In genomic region chr7:137874390-137874789, GRCh38 we compare ENCODE assay signal across 12 cellular contexts. TPM values are rescaled to one million over a fixed set of nuclear protein-coding genes. Genes with fewer than 3 reads are reported as not detected.
DNase-seq lines count a peak whose midpoint lies in the region; ATAC-seq and TF ChIP-seq lines count a peak whose summit lies in the region.
"Had no signal": no experiment of that assay in that cellular context is flagged by ENCODE, and none has a peak within 500 bp of the region (broad histone marks: within the 10 kb centered on the region; RNA-seq: fewer than 3 reads in every experiment).

No MANE protein-coding gene starts in this region.

- H3K4me1 Mint-ChIP-seq in activated T-cell treated with anti-CD3 and anti-CD28 coated beads, Interleukin-2, amount 50 U/mL, for 24 hours (ENCODE audit: low read depth), result peaks cover 29% of the 10 kb centered on the region
- H3K4me1 Mint-ChIP-seq in activated T-cell treated with anti-CD3 and anti-CD28 coated beads, Interleukin-2, amount 50 U/mL, for 4 hours (ENCODE audit: low read depth), result peaks cover 6% of the 10 kb centered on the region
- peaks cover 52% of the 10 kb centered on the region for H3K4me1 Mint-ChIP-seq in WTC11

- H3K9me3 Mint-ChIP-seq in activated T-cell treated with anti-CD3 and anti-CD28 coated beads, Interleukin-2, amount 50 U/mL, for 24 hours, result no peaks in the 10 kb centered on the region
- no peaks in the 10 kb centered on the region for H3K9me3 Mint-ChIP-seq in activated T-cell treated with anti-CD3 and anti-CD28 coated beads, Interleukin-2, amount 50 U/mL, for 4 hours
- peaks cover 4% of the 10 kb centered on the region for H3K9me3 Mint-ChIP-seq in WTC11

- CTCF ChIA-PET in WTC11 (lab: Charles Lee), result interaction anchor here (0.7 to 1.4 kb wide), 3 partner anchors 12 to 218 kb away, joined by 3 to 5 read pairs (median 3); no protein-coding TSS in a partner anchor

- peaks cover 0 to 64% of the 10 kb centered on the region in 2 donors for H3K4me1 ChIP-seq in right atrium auricular region
- H3K4me1 ChIP-seq in stomach, result peaks cover 0 to 57% (median 29%) of the 10 kb centered on the region in 4 donors

- H3K36me3 ChIP-seq in right atrium auricular region, result peaks cover under 1% of the 10 kb centered on the region
- peaks cover 14 to 70% (median 57%) of the 10 kb centered on the region in 4 donors for H3K36me3 ChIP-seq in stomach

- peak overlapping the region; percentile 47 for H3K27ac Mint-ChIP-seq in activated T-cell treated with anti-CD3 and anti-CD28 coated beads, Interleukin-2, amount 50 U/mL, for 24 hours
- H3K27ac Mint-ChIP-seq in WTC11, result no peak overlapping the region

- H3K36me3 Mint-ChIP-seq in activated T-cell treated with anti-CD3 and anti-CD28 coated beads, Interleukin-2, amount 50 U/mL, for 24 hours (ENCODE audit: low read depth), result peaks cover 74% of the 10 kb centered on the region
- peaks cover 29% of the 10 kb centered on the region for H3K36me3 Mint-ChIP-seq in activated T-cell treated with anti-CD3 and anti-CD28 coated beads, Interleukin-2, amount 50 U/mL, for 4 hours (ENCODE audit: insufficient read depth)
- peaks cover 34% of the 10 kb centered on the region for H3K36me3 Mint-ChIP-seq in WTC11

- WGBS in stomach, 5 donors, result 56 to 73% (median 71%) methylated on average over 4 of the region's 4 CpGs

- TF ChIP-seq EP300 in stomach (IDR thresholded peaks at IDR 0.05), result no peak

- H3K4me3 Mint-ChIP-seq in activated T-cell treated with anti-CD3 and anti-CD28 coated beads, Interleukin-2, amount 50 U/mL, for 24 hours, result no peak overlapping the region
- H3K4me3 Mint-ChIP-seq in activated T-cell treated with anti-CD3 and anti-CD28 coated beads, Interleukin-2, amount 50 U/mL, for 4 hours, result no peak overlapping the region
- no peak overlapping the region for H3K4me3 Mint-ChIP-seq in WTC11

- intact Hi-C loops in stomach (cut with DNase I; ENCODE audit: low total_unique reads), result no loop called here

- DNase-seq in activated T-cell treated with anti-CD3 and anti-CD28 coated beads, Interleukin-2, amount 50 U/mL, for 24 hours, result no peak
- no peak for DNase-seq in activated T-cell treated with anti-CD3 and anti-CD28 coated beads, Interleukin-2, amount 50 U/mL, for 4 hours
- DNase-seq in amniotic epithelial cell (ENCODE audit: low read depth) (peak; percentile 97), right atrium auricular region (ENCODE audit: low spot score) (no peak), stomach (no peak), NCI-H2107 treated with DMSO at 0.1 percent for 48 hours (lab: John Stamatoyannopoulos, UW; ENCODE audit: unreplicated experiment) (no peak), WTC11 (ENCODE audit: low spot score) (no peak)
- DNase-seq: activated effector memory CD4-positive, alpha-beta T cell treated with Interleukin-2 at 50 U/mL for 16 hours; effector CD8-positive, alpha-beta T cell had no signal

- POLR2A ChIA-PET in WTC11 (lab: Charles Lee), result no interaction called here

- ATAC-seq in activated T-cell treated with anti-CD3 and anti-CD28 coated beads, Interleukin-2, amount 50 U/mL, for 4 hours, result no peak
- no peak for ATAC-seq in HG02759 (IDR thresholded peaks at IDR 0.05; ENCODE audit: unreplicated experiment)
- ATAC-seq in WTC11, result no peak

- no peaks in the 10 kb centered on the region for H3K27me3 Mint-ChIP-seq in activated T-cell treated with anti-CD3 and anti-CD28 coated beads, Interleukin-2, amount 50 U/mL, for 24 hours
- H3K27me3 Mint-ChIP-seq in activated T-cell treated with anti-CD3 and anti-CD28 coated beads, Interleukin-2, amount 50 U/mL, for 4 hours (ENCODE audit: low read depth), result no peaks in the 10 kb centered on the region
- H3K27me3 Mint-ChIP-seq in WTC11 (ENCODE audit: low read depth), result no peaks in the 10 kb centered on the region

- TF ChIP-seq CTCF in right atrium auricular region (IDR thresholded peaks at IDR 0.05) (no peak), stomach (IDR thresholded peaks at IDR 0.05) (no peak), WTC11 (IDR thresholded peaks at IDR 0.05) (no peak)

- TF ChIP-seq POLR2A in stomach (IDR thresholded peaks at IDR 0.05), result no peak

- peak overlapping the region; percentile 82 to 89 for H3K27ac ChIP-seq in right atrium auricular region
- peak overlapping the region in 3 of 5 donors; percentile 12 to 50 (median 37) for H3K27ac ChIP-seq in stomach
- H3K27ac ChIP-seq: C4-2B had no signal

- H3K27me3 ChIP-seq in right atrium auricular region (no peaks in the 10 kb centered on the region), stomach (no peaks in the 10 kb centered on the region)

- H3K4me3 ChIP-seq in right atrium auricular region (no peak overlapping the region), stomach (no peak overlapping the region)
- H3K4me3 ChIP-seq: skin epidermis had no signal

- H3K9me3 ChIP-seq in right atrium auricular region (peaks cover 0 to 3% of the 10 kb centered on the region in 2 donors), stomach (no peaks in the 10 kb centered on the region)

TF ChIP-seq in WTC11, 78 proteins besides CTCF, POLR2A, EP300 and RAD21 (continues in another document):
- no peak for TF ChIP-seq STAT6 (CRISPR knock-in tag; conservative IDR thresholded peaks at IDR 0.05; ENCODE audit: low read depth)
- no peak for TF ChIP-seq MAX (CRISPR knock-in tag; IDR thresholded peaks at IDR 0.05)
- no peak for TF ChIP-seq ZNF281 (CRISPR knock-in tag; IDR thresholded peaks at IDR 0.05)
- TF ChIP-seq NFYB (CRISPR knock-in tag; conservative IDR thresholded peaks at IDR 0.05; ENCODE audit: low read depth), result no peak
- no peak for TF ChIP-seq FOXP1 (CRISPR knock-in tag; IDR thresholded peaks at IDR 0.05; ENCODE audit: borderline replicate concordance)
- no peak for TF ChIP-seq GRHL2 (CRISPR knock-in tag; IDR thresholded peaks at IDR 0.05; ENCODE audit: insufficient replicate concordance, severe bottlenecking)
- TF ChIP-seq NR1H2 (CRISPR knock-in tag; IDR thresholded peaks at IDR 0.05), result no peak
- no peak for TF ChIP-seq ATF3 (CRISPR knock-in tag; conservative IDR thresholded peaks at IDR 0.05)
- no peak for TF ChIP-seq JAZF1 (CRISPR knock-in tag; IDR thresholded peaks at IDR 0.05)
- TF ChIP-seq NR2C2 (CRISPR knock-in tag; IDR thresholded peaks at IDR 0.05), result no peak
- TF ChIP-seq TEAD4 (CRISPR knock-in tag; IDR thresholded peaks at IDR 0.05), result no peak
- TF ChIP-seq ZNF416 (CRISPR knock-in tag; IDR thresholded peaks at IDR 0.05), result no peak
- no peak for TF ChIP-seq CREB1 (CRISPR knock-in tag; IDR thresholded peaks at IDR 0.05)
- no peak for TF ChIP-seq RORB (CRISPR knock-in tag; IDR thresholded peaks at IDR 0.05)
- TF ChIP-seq PRRX2 (CRISPR knock-in tag; IDR thresholded peaks at IDR 0.05), result no peak

RNA-seq across cellular contexts. Expression of gene DGKI, which starts 27.6 kb away (rescaled TPM):
- 1 to 10 TPM; 1.2 to 4.3 (median 1.3) TPM for total RNA-seq in activated T-cell treated with anti-CD3 and anti-CD28 coated beads, Interleukin-2, amount 50 U/mL, for 4 hours
- total RNA-seq in right atrium auricular region (1 to 10 TPM; 4.4 to 5.9 TPM), stomach (1 to 10 TPM in 1 of 5 donors, under 1 TPM in 2, not detected in 2; under 0.01 to 5.1 (median 0.29) TPM), WTC11 (2021) (0.30 to 0.79 TPM (median 0.46 TPM) in 3 replicates)
- polyA plus RNA-seq in stomach, result under 1 TPM in 2 of 3 donors, not detected in 1; 0.19 to 0.20 TPM
